ENCODE assay signal across 8 cellular contexts in genomic region chr1:225653463-225654276, GRCh38. TPM values are rescaled to one million over a fixed set of nuclear protein-coding genes. Genes with fewer than 3 reads are reported as not detected.
DNase-seq lines count a peak whose midpoint lies in the region; ATAC-seq and TF ChIP-seq lines count a peak whose summit lies in the region.

No MANE protein-coding gene starts in this region.

- TF ChIP-seq EP300 in sigmoid colon (IDR thresholded peaks at IDR 0.05) = no peak

- intact Hi-C loops in sigmoid colon (cut with DNase I) = loop anchor here (2.0 to 5.0 kb wide), 4 partner anchors 123 to 409 kb away; partner anchors contain the start of genes H3-3A and SRP9

- TF ChIP-seq POLR2A in sigmoid colon (IDR thresholded peaks at IDR 0.05) = peak; percentile 49 to 59

- peak; percentile 21 to 36 for ATAC-seq in activated CD4-positive, CD25-positive, alpha-beta regulatory T cell treated with anti-CD3 and anti-CD28 coated beads, Interleukin-2, amount 50 U/mL, for 24 hours
- no peak for ATAC-seq in HG03378 (IDR thresholded peaks at IDR 0.05; ENCODE audit: unreplicated experiment)

- no peak for DNase-seq in activated CD4-positive, CD25-positive, alpha-beta regulatory T cell treated with anti-CD3 and anti-CD28 coated beads, Interleukin-2, amount 50 U/mL, for 72 hours
- DNase-seq in HPDE6-E6E7 (ENCODE audit: extremely low spot score) (peak; percentile 37), SJSA1 (ENCODE audit: low read depth in 1 of 2, low spot score in 2 of 2) (peak; percentile 81 to 89), cardiac fibroblast (ENCODE audit: low read depth in 2 of 2) (peak; percentile 78 to 80), iPS-NIHi7 (ENCODE audit: extremely low spot score) (peak; percentile 32), sigmoid colon (peak; percentile 93)

- 1 to 2% methylated on average over 70 of the region's 70 CpGs for WGBS in sigmoid colon, 2 donors

- H3K27me3 ChIP-seq in SJSA1 (replicated peaks) (no peaks in the 10 kb centered on the region), sigmoid colon (no peaks in the 10 kb centered on the region)

- H3K4me1 ChIP-seq in SJSA1 (replicated peaks) (peaks cover 64% of the 10 kb centered on the region), sigmoid colon (peaks cover 0 to 49% (median 40%) of the 10 kb centered on the region in 4 donors)

- TF ChIP-seq CTCF in cardiac fibroblast (IDR thresholded peaks at IDR 0.05; ENCODE audit: low read depth, low read length) (no peak), sigmoid colon (IDR thresholded peaks at IDR 0.05) (no peak)

- H3K9me3 ChIP-seq in SJSA1 (replicated peaks) = no peaks in the 10 kb centered on the region
- no peaks in the 10 kb centered on the region for H3K9me3 ChIP-seq in sigmoid colon

- H3K27ac ChIP-seq in SJSA1 = peak overlapping the region; percentile 98
- peak overlapping the region; percentile 97 to 100 (median 99) for H3K27ac ChIP-seq in sigmoid colon

- H3K36me3 ChIP-seq in SJSA1 (peaks cover 23% of the 10 kb centered on the region), sigmoid colon (no peaks in the 10 kb centered on the region)

- peak overlapping the region; percentile 90 for H3K4me3 ChIP-seq in SJSA1
- H3K4me3 ChIP-seq in cardiac fibroblast (replicated peaks in 1 of 2; ENCODE audit: low read depth in 2 of 2, low read length in 2 of 2) = peak overlapping the region; percentile 66 to 83
- peak overlapping the region; percentile 97 to 100 (median 98) for H3K4me3 ChIP-seq in sigmoid colon

RNA-seq across cellular contexts. Expression of gene ENAH, which starts 0.7 kb away (rescaled TPM):
- 158 and 216 TPM in 2 replicates for total RNA-seq in SJSA1 (2014; rRNA removed; shearing (Covaris generic))
- 100 to 1,000 TPM in 3 of 4 donors, 10 to 100 TPM in 1; 92.2 to 197 (median 116) TPM for total RNA-seq in sigmoid colon
- 10 to 100 TPM in 2 of 3 donors, 1 to 10 TPM in 1; 9.6 to 17.1 (median 15.0) TPM for polyA plus RNA-seq in sigmoid colon
